8 cellular contexts compared by ENCODE assay signal in genomic region chr17:81386141-81386645, GRCh38. TPM values are rescaled to one million over a fixed set of nuclear protein-coding genes. Genes with fewer than 3 reads are reported as not detected.
DNase-seq lines count a peak whose midpoint lies in the region; ATAC-seq and TF ChIP-seq lines count a peak whose summit lies in the region.

No MANE protein-coding gene starts in this region.

- H3K9me2 ChIP-seq in OCI-LY7 (ENCODE audit: insufficient read depth, low read length) = no peaks in the 10 kb centered on the region

- H3K36me3 ChIP-seq in ACC112 (ENCODE audit: insufficient read depth, low read length) (no peaks in the 10 kb centered on the region), OCI-LY7 (ENCODE audit: insufficient read depth, low read length) (no peaks in the 10 kb centered on the region), duodenal mucosa (ENCODE audit: control insufficient read depth in 1 of 2, insufficient read depth in 2 of 2, low read length in 2 of 2) (no peaks in the 10 kb centered on the region), neural progenitor cell (no peaks in the 10 kb centered on the region)

- peaks cover 47% of the 10 kb centered on the region for H3F3A ChIP-seq in neural progenitor cell (ENCODE audit: low read depth)

- H3K9me3 Mint-ChIP-seq in neural progenitor cell = no peaks in the 10 kb centered on the region

- peaks cover 14% of the 10 kb centered on the region for H3K4me1 ChIP-seq in ACC112 (ENCODE audit: control insufficient read depth, insufficient read depth, low read length, unreplicated experiment)
- H3K4me1 ChIP-seq in OCI-LY7 (ENCODE audit: insufficient read depth, low read length, poor library complexity, severe bottlenecking) = peaks cover 13% of the 10 kb centered on the region
- peaks cover 30 to 34% of the 10 kb centered on the region in 2 donors for H3K4me1 ChIP-seq in duodenal mucosa (ENCODE audit: control insufficient read depth in 1 of 2, insufficient read depth in 2 of 2, low read length in 2 of 2)
- peaks cover 52% of the 10 kb centered on the region for H3K4me1 ChIP-seq in neural progenitor cell

- H3K4me3 ChIP-seq in ACC112 (ENCODE audit: low read depth, low read length) = peak overlapping the region; percentile 89
- H3K4me3 ChIP-seq in OCI-LY7 (ENCODE audit: low read depth, low read length, poor library complexity, severe bottlenecking) = peak overlapping the region; percentile 58
- peak overlapping the region; percentile 66 to 81 for H3K4me3 ChIP-seq in duodenal mucosa (ENCODE audit: low read depth in 1 of 2, low read length in 2 of 2)
- peak overlapping the region; percentile 58 for H3K4me3 ChIP-seq in neural progenitor cell

- H3K4me1 Mint-ChIP-seq in neural progenitor cell = peaks cover 49% of the 10 kb centered on the region

- BruUV-seq in OCI-LY7 (replicated peaks; lab: Mats Ljungman, UMichigan) = no TSS peak

- H3K9me3 ChIP-seq in OCI-LY7 (ENCODE audit: low read length) (no peaks in the 10 kb centered on the region), duodenal mucosa (ENCODE audit: control insufficient read depth in 1 of 2, low read length in 2 of 2) (no peaks in the 10 kb centered on the region), neural progenitor cell (ENCODE audit: low read depth) (no peaks in the 10 kb centered on the region)

- intact Hi-C loops in OCI-LY7 (cut with micrococcal nuclease; ENCODE audit: unreplicated experiment) = no loop called here

- H3K4me3 Mint-ChIP-seq in neural progenitor cell = peak overlapping the region; percentile 77

- TF ChIP-seq CTCF in OCI-LY7 (conservative IDR thresholded peaks at IDR 0.05; ENCODE audit: low read length) (no peak), neural progenitor cell (IDR thresholded peaks at IDR 0.05) (no peak)

- H3K27ac ChIP-seq in ACC112 (ENCODE audit: low read depth, low read length) (no peak overlapping the region), OCI-LY7 (ENCODE audit: low read depth, low read length, poor library complexity, severe bottlenecking) (no peak overlapping the region), duodenal mucosa (ENCODE audit: low read depth, low read length) (peak overlapping the region; percentile 22), neural progenitor cell (no peak overlapping the region)

- peak overlapping the region; percentile 15 to 25 for H3K9ac ChIP-seq in duodenal mucosa (ENCODE audit: low read depth in 1 of 2, low read length in 2 of 2)
- H3K9ac ChIP-seq in neural progenitor cell = no peak overlapping the region

- H2AFZ ChIP-seq in ACC112 (ENCODE audit: low read length, unreplicated experiment) (no peak overlapping the region), OCI-LY7 (ENCODE audit: low read length) (no peak overlapping the region), neural progenitor cell (replicated peaks) (no peak overlapping the region)

- POLR2A ChIA-PET in OCI-LY7 (lab: Charles Lee) = no interaction called here

- H3K27me3 ChIP-seq in ACC112 (ENCODE audit: insufficient read depth, low read length) (no peaks in the 10 kb centered on the region), duodenal mucosa (ENCODE audit: control insufficient read depth in 1 of 2, insufficient read depth in 2 of 2, low read length in 2 of 2) (no peaks in the 10 kb centered on the region), neural progenitor cell (peaks cover 65% of the 10 kb centered on the region)

- ATAC-seq in HG03095 (IDR thresholded peaks at IDR 0.05; ENCODE audit: unreplicated experiment) = no peak

- peaks cover 7% of the 10 kb centered on the region for H3K27me3 Mint-ChIP-seq in neural progenitor cell (ENCODE audit: insufficient read depth, low read depth)

- peaks cover 3% of the 10 kb centered on the region for H3K36me3 Mint-ChIP-seq in neural progenitor cell

- H3K79me2 ChIP-seq in ACC112 (ENCODE audit: control insufficient read depth, insufficient read depth, low read length, unreplicated experiment) (no peaks in the 10 kb centered on the region), OCI-LY7 (ENCODE audit: insufficient read depth, low read depth, low read length) (no peaks in the 10 kb centered on the region), neural progenitor cell (ENCODE audit: low read depth) (peaks cover 21% of the 10 kb centered on the region)

- no peaks in the 10 kb centered on the region for H4K20me1 ChIP-seq in OCI-LY7 (ENCODE audit: insufficient read depth, low read length)
- peaks cover 55% of the 10 kb centered on the region for H4K20me1 ChIP-seq in neural progenitor cell (ENCODE audit: low read depth)

- CTCF ChIA-PET in OCI-LY7 (lab: Charles Lee; ENCODE audit: unreplicated experiment) = no interaction called here

- H3K4me2 ChIP-seq in OCI-LY7 (ENCODE audit: low read length) (no peak overlapping the region), neural progenitor cell (peak overlapping the region; percentile 99)

- no peak for DNase-seq in OCI-LY7 (ENCODE audit: low spot score)
- DNase-seq in neural progenitor cell (ENCODE audit: low spot score) = no peak
- no peak for DNase-seq in NCI-H748 treated with DMSO at 0.1 percent for 48 hours (lab: John Stamatoyannopoulos, UW)
- DNase-seq in stimulated activated naive CD4-positive, alpha-beta T cell treated with Interleukin-2 at 50 U/mL for 16 hours (lab: John Stamatoyannopoulos, UW) = no peak
- no peak for DNase-seq in GM19240 (ENCODE audit: insufficient read length, low spot score)

- peak overlapping the region; percentile 78 for H3K27ac Mint-ChIP-seq in neural progenitor cell

RNA-seq across cellular contexts. Expression of gene BAHCC1, which starts 9.1 kb away (rescaled TPM):
- total RNA-seq in OCI-LY7 (2014; rRNA removed; shearing (Covaris generic)) = 1.4 and 5.2 TPM in 2 replicates
- total RNA-seq in OCI-LY7 (2022) = 5.5 and 5.7 TPM in 2 replicates
- 3.4 and 26.3 TPM in 2 replicates for total RNA-seq in neural progenitor cell (ENCODE audit: low replicate concordance)
